ENCODE assay signal across 22 cellular contexts in the genomic region with DNA sequence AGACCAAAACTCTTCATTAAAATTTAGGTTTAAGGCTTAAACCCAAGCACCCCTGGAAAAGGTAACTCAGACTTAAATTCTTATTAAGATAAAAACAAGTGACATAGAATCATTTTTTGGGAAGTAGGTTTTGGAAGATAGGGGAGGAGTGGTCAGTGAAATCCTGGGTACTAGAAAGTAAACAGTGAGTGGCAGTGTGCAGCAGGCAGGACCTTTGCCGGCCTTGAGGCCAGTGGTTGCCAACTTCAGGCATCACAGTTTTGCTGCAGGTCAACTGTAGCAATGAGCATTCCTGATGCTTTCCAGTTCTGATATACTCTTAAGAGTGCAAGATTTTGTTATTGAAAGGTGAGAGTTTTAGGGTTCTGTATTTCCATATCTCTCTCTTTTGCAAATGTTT.
DNase-seq lines count a peak whose midpoint lies in the region; ATAC-seq and TF ChIP-seq lines count a peak whose summit lies in the region.
"Had no signal": no experiment of that assay in that cellular context is flagged by ENCODE, and none has a peak within 500 bp of the region (broad histone marks: within the 10 kb centered on the region; RNA-seq: fewer than 3 reads in every experiment).

No MANE protein-coding gene starts in this region.

- H3K36me3 Mint-ChIP-seq in T-helper 2 cell treated with Interferon-gamma antibody and Interleukin-4, amounts not matched to agents 5 μg/mL and 100 μg/mL, for 36 hours (ENCODE audit: low read depth): peaks cover 83% of the 10 kb centered on the region
- H3K36me3 Mint-ChIP-seq in chondrocyte (ENCODE audit: low read depth): peaks cover 10% of the 10 kb centered on the region

- H2AFZ ChIP-seq in PC-9 (no peak overlapping the region), smooth muscle cell (ENCODE audit: low read depth) (no peak overlapping the region)

- CTCF ChIA-PET in PC-9 (lab: Charles Lee): no interaction called here

- H3K4me2 ChIP-seq in PC-9: peak overlapping the region; percentile 73; the same call in 1 of the 2 replicates
- H3K4me2 ChIP-seq in smooth muscle cell: peak overlapping the region; percentile 81

- H3K36me3 ChIP-seq in PC-9 (ENCODE audit: low read depth): no peaks in the 10 kb centered on the region
- no peaks in the 10 kb centered on the region for H3K36me3 ChIP-seq in smooth muscle cell (ENCODE audit: low read depth)
- H3K36me3 ChIP-seq: thoracic aorta had no signal

- no peaks in the 10 kb centered on the region for H3K9me2 ChIP-seq in PC-9 (ENCODE audit: insufficient read depth)

- BruUV-seq in PC-9 (replicated peaks; lab: Mats Ljungman, UMichigan): no TSS peak

- TF ChIP-seq CTCF in PC-9 (conservative IDR thresholded peaks at IDR 0.05) (no peak), chondrocyte (IDR thresholded peaks at IDR 0.05) (no peak), smooth muscle cell (IDR thresholded peaks at IDR 0.05; ENCODE audit: borderline replicate concordance, insufficient read depth, poor library complexity, severe bottlenecking) (no peak)

- H4K20me1 ChIP-seq in PC-9 (ENCODE audit: insufficient read depth) (no peaks in the 10 kb centered on the region), smooth muscle cell (ENCODE audit: low read depth) (no peaks in the 10 kb centered on the region)

- H3K9me3 Mint-ChIP-seq in T-helper 2 cell treated with Interferon-gamma antibody and Interleukin-4, amounts not matched to agents 5 μg/mL and 100 μg/mL, for 36 hours: no peaks in the 10 kb centered on the region
- H3K9me3 Mint-ChIP-seq in chondrocyte (ENCODE audit: low read depth): no peaks in the 10 kb centered on the region
- H3K9me3 Mint-ChIP-seq: effector memory CD8-positive, alpha-beta T cell had no signal

- ATAC-seq in HG02973 (IDR thresholded peaks at IDR 0.05; ENCODE audit: unreplicated experiment) (no peak), GM21717 (IDR thresholded peaks at IDR 0.05; ENCODE audit: unreplicated experiment) (no peak)
- ATAC-seq: effector memory CD8-positive, alpha-beta T cell; GM12878 had no signal

- H3K4me1 ChIP-seq in PC-9 (replicated peaks; ENCODE audit: insufficient read depth): peaks cover 48% of the 10 kb centered on the region
- peaks cover 23% of the 10 kb centered on the region for H3K4me1 ChIP-seq in smooth muscle cell (ENCODE audit: low read depth)

- peak overlapping the region; percentile 84 for H3K27ac ChIP-seq in PC-9
- peak overlapping the region; percentile 90 for H3K27ac ChIP-seq in smooth muscle cell (ENCODE audit: low read depth)

- whole genome bisulfite sequencing in smooth muscle cell (ENCODE audit: low lambda C conversion rate): 72% methylated on average over 1 of the region's 1 CpG

- POLR2A ChIA-PET in PC-9 (lab: Charles Lee; ENCODE audit: unreplicated experiment): no interaction called here

- H3K9me3 ChIP-seq in PC-9 (ENCODE audit: insufficient read depth, low read depth) (no peaks in the 10 kb centered on the region), smooth muscle cell (replicated peaks; ENCODE audit: low read depth) (no peaks in the 10 kb centered on the region)
- H3K9me3 ChIP-seq: thoracic aorta had no signal

- H3K79me2 ChIP-seq in PC-9 (ENCODE audit: low read depth) (no peaks in the 10 kb centered on the region), smooth muscle cell (ENCODE audit: low read depth) (peaks cover 30% of the 10 kb centered on the region)

- no peak overlapping the region for H3K4me3 Mint-ChIP-seq in T-helper 2 cell treated with Interferon-gamma antibody and Interleukin-4, amounts not matched to agents 5 μg/mL and 100 μg/mL, for 36 hours
- no peak overlapping the region for H3K4me3 Mint-ChIP-seq in chondrocyte (ENCODE audit: unreplicated experiment)
- H3K4me3 Mint-ChIP-seq: activated CD4-positive, alpha-beta T cell treated with anti-CD3 and anti-CD28 coated beads, Interleukin-2, amount 10 ng/mL, durations not matched to agents 24 days and 14 days had no signal

- peaks cover 24% of the 10 kb centered on the region for H3F3A ChIP-seq in PC-9 (ENCODE audit: insufficient read depth, low read depth)
- peaks cover 17% of the 10 kb centered on the region for H3F3A ChIP-seq in smooth muscle cell (ENCODE audit: low read depth)

- DNase-seq in T-helper 2 cell treated with Interferon-gamma antibody and Interleukin-4, amounts not matched to agents 5 μg/mL and 100 μg/mL, for 36 hours (ENCODE audit: low spot score): no peak
- DNase-seq in T-helper 2 cell: no peak
- DNase-seq in PC-9: no peak
- no peak for DNase-seq in chondrocyte (ENCODE audit: low spot score)
- DNase-seq in smooth muscle cell (lab: John Stamatoyannopoulos, UW; ENCODE audit: unreplicated experiment): no peak
- DNase-seq in NCI-H1092 (lab: John Stamatoyannopoulos, UW): no peak
- DNase-seq: 8988T; activated CD4-positive, alpha-beta T cell treated with anti-CD3 and anti-CD28 coated beads, Interleukin-2, amount 10 ng/mL, durations not matched to agents 24 days and 14 days; activated CD8-positive, alpha-beta memory T cell treated with anti-CD3 and anti-CD28 coated beads, Interleukin-2, amount 50 U/mL, for 4 hours; anterior cingulate cortex; C1 segment of cervical spinal cord; effector memory CD8-positive, alpha-beta T cell; GF-D8; head of caudate nucleus; NCI-H2029; NCI-H446 treated with DMSO at 0.1 percent for 48 hours; SIG-M5; small intestine had no signal

- H3K27me3 Mint-ChIP-seq in T-helper 2 cell treated with Interferon-gamma antibody and Interleukin-4, amounts not matched to agents 5 μg/mL and 100 μg/mL, for 36 hours (ENCODE audit: low read depth): no peaks in the 10 kb centered on the region
- no peaks in the 10 kb centered on the region for H3K27me3 Mint-ChIP-seq in chondrocyte (ENCODE audit: low read depth)
- H3K27me3 Mint-ChIP-seq: activated CD4-positive, alpha-beta T cell treated with anti-CD3 and anti-CD28 coated beads, Interleukin-2, amount 10 ng/mL, durations not matched to agents 24 days and 14 days; effector memory CD8-positive, alpha-beta T cell had no signal

- H3K27ac Mint-ChIP-seq in T-helper 2 cell treated with Interferon-gamma antibody and Interleukin-4, amounts not matched to agents 5 μg/mL and 100 μg/mL, for 36 hours: peak overlapping the region; percentile 27
- H3K27ac Mint-ChIP-seq in chondrocyte (ENCODE audit: unreplicated experiment): peak overlapping the region; percentile 91
- H3K27ac Mint-ChIP-seq: activated CD4-positive, alpha-beta T cell treated with anti-CD3 and anti-CD28 coated beads, Interleukin-2, amount 10 ng/mL, durations not matched to agents 24 days and 14 days had no signal

- H3K4me3 ChIP-seq in PC-9 (no peak overlapping the region), smooth muscle cell (no peak overlapping the region)
- H3K4me3 ChIP-seq: GM12878, thoracic aorta had no signal

- H3K27me3 ChIP-seq in PC-9 (ENCODE audit: insufficient read depth, low read depth) (no peaks in the 10 kb centered on the region), smooth muscle cell (ENCODE audit: low read depth) (no peaks in the 10 kb centered on the region)

- peaks cover 90% of the 10 kb centered on the region for H3K4me1 Mint-ChIP-seq in T-helper 2 cell treated with Interferon-gamma antibody and Interleukin-4, amounts not matched to agents 5 μg/mL and 100 μg/mL, for 36 hours (ENCODE audit: low read depth)
- H3K4me1 Mint-ChIP-seq in chondrocyte (ENCODE audit: low read depth): peaks cover 66% of the 10 kb centered on the region

- H3K9ac ChIP-seq in smooth muscle cell (ENCODE audit: low read depth): peak overlapping the region; percentile 38

- intact Hi-C loops in PC-9 (cut with micrococcal nuclease; ENCODE audit: unreplicated experiment): loop anchor here (2.0 to 5.0 kb wide), 2 partner anchors 60 to 140 kb away; no protein-coding TSS in a partner anchor
